ENCODE assay signal across 1 cellular context in the genomic region with DNA sequence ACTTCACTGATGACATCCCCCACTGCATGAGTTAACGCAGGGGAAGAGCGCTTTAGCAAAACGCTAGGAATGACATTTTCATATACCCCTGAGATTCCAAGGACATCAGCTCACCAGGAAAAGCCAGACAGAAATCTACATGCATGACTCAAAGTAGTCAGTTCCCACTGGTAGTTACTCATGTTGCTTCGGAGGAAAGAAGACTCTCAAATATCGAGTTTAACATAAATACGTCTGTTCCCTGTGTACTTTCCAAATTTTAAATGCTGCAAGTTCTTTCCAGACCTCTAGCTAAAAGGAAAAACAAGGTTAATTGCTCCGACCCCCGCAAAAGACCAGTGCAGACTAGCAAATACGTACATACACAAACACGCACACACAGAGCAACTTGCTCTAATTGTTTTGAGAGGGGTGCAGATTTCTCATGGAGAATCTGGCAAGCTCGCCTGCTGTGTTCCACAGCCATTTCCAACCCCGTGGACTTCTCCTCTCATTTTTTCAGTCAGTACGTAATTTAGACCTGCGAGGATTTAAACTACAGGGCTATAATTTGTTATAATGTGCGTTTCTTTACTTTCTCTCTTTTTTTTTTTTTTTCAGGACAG.
TF ChIP-seq lines count a peak whose summit lies in the region.

No MANE protein-coding gene starts in this region.

TF ChIP-seq in WTC11, 78 proteins besides CTCF, POLR2A, EP300 and RAD21 (continued from another document):
- TF ChIP-seq, protein P1, sequence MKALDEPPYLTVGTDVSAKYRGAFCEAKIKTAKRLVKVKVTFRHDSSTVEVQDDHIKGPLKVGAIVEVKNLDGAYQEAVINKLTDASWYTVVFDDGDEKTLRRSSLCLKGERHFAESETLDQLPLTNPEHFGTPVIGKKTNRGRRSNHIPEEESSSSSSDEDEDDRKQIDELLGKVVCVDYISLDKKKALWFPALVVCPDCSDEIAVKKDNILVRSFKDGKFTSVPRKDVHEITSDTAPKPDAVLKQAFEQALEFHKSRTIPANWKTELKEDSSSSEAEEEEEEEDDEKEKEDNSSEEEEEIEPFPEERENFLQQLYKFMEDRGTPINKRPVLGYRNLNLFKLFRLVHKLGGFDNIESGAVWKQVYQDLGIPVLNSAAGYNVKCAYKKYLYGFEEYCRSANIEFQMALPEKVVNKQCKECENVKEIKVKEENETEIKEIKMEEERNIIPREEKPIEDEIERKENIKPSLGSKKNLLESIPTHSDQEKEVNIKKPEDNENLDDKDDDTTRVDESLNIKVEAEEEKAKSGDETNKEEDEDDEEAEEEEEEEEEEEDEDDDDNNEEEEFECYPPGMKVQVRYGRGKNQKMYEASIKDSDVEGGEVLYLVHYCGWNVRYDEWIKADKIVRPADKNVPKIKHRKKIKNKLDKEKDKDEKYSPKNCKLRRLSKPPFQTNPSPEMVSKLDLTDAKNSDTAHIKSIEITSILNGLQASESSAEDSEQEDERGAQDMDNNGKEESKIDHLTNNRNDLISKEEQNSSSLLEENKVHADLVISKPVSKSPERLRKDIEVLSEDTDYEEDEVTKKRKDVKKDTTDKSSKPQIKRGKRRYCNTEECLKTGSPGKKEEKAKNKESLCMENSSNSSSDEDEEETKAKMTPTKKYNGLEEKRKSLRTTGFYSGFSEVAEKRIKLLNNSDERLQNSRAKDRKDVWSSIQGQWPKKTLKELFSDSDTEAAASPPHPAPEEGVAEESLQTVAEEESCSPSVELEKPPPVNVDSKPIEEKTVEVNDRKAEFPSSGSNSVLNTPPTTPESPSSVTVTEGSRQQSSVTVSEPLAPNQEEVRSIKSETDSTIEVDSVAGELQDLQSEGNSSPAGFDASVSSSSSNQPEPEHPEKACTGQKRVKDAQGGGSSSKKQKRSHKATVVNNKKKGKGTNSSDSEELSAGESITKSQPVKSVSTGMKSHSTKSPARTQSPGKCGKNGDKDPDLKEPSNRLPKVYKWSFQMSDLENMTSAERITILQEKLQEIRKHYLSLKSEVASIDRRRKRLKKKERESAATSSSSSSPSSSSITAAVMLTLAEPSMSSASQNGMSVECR (CRISPR knock-in tag; IDR thresholded peaks at IDR 0.05; ENCODE audit: borderline replicate concordance), result no peak
- no peak for TF ChIP-seq CREB1 (CRISPR knock-in tag; IDR thresholded peaks at IDR 0.05)
- TF ChIP-seq, protein P2, sequence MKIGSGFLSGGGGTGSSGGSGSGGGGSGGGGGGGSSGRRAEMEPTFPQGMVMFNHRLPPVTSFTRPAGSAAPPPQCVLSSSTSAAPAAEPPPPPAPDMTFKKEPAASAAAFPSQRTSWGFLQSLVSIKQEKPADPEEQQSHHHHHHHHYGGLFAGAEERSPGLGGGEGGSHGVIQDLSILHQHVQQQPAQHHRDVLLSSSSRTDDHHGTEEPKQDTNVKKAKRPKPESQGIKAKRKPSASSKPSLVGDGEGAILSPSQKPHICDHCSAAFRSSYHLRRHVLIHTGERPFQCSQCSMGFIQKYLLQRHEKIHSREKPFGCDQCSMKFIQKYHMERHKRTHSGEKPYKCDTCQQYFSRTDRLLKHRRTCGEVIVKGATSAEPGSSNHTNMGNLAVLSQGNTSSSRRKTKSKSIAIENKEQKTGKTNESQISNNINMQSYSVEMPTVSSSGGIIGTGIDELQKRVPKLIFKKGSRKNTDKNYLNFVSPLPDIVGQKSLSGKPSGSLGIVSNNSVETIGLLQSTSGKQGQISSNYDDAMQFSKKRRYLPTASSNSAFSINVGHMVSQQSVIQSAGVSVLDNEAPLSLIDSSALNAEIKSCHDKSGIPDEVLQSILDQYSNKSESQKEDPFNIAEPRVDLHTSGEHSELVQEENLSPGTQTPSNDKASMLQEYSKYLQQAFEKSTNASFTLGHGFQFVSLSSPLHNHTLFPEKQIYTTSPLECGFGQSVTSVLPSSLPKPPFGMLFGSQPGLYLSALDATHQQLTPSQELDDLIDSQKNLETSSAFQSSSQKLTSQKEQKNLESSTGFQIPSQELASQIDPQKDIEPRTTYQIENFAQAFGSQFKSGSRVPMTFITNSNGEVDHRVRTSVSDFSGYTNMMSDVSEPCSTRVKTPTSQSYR (CRISPR knock-in tag; IDR thresholded peaks at IDR 0.05), result no peak
TF ChIP-seq in WTC11: peak in this region for 0.
